In the genomic region with DNA sequence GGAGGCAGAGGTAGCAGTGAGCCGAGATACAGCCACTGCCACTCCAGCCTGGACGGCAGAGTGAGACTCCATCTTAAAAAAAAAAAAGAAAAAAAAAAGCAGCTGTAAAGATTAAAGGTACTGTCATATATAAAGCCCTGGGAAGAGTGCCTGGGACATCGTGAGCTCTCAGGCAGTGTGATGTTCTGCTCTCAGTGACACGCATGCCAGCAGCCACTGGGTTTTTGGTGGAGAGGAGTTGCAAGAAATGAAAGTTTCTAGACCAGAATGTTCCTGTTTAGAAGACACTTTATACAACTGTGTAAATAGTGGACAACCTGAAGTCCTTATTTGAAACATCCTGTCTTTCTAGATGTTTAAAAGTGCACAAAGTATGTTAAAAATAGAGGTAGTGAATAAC, we compare ENCODE assay signal across 18 cellular contexts.
DNase-seq lines count a peak whose midpoint lies in the region; ATAC-seq and TF ChIP-seq lines count a peak whose summit lies in the region.
"Had no signal": no experiment of that assay in that cellular context is flagged by ENCODE, and none has a peak within 500 bp of the region (broad histone marks: within the 10 kb centered on the region; RNA-seq: fewer than 3 reads in every experiment).

No MANE protein-coding gene starts in this region.

- H4K20me1 ChIP-seq in hepatocyte (ENCODE audit: insufficient read depth, poor library complexity, severe bottlenecking), result no peaks in the 10 kb centered on the region
- H4K20me1 ChIP-seq: BLaER1 treated with 17β-estradiol and CSF1 and Interleukin-3, amounts not matched to agents 10 nM and 100 nM had no signal

- TF ChIP-seq POLR2A in esophagus muscularis mucosa (IDR thresholded peaks at IDR 0.05; ENCODE audit: low read depth) (no peak), stomach (IDR thresholded peaks at IDR 0.05) (no peak)

- H3K9me3 ChIP-seq in esophagus muscularis mucosa, result no peaks in the 10 kb centered on the region
- no peaks in the 10 kb centered on the region for H3K9me3 ChIP-seq in hepatocyte (ENCODE audit: low read depth)
- no peaks in the 10 kb centered on the region for H3K9me3 ChIP-seq in stomach
- no peaks in the 10 kb centered on the region for H3K9me3 ChIP-seq in left lung

- H3K27me3 ChIP-seq in esophagus muscularis mucosa, result no peaks in the 10 kb centered on the region
- H3K27me3 ChIP-seq in hepatocyte, result no peaks in the 10 kb centered on the region
- H3K27me3 ChIP-seq in stomach, result peaks cover 0 to 15% (median 4%) of the 10 kb centered on the region in 3 donors
- H3K27me3 ChIP-seq in left lung, result no peaks in the 10 kb centered on the region
- H3K27me3 ChIP-seq: BLaER1 treated with 17β-estradiol and CSF1 and Interleukin-3, amounts not matched to agents 10 nM and 100 nM had no signal

- no peak for ATAC-seq in sciatic nerve
- no peak for ATAC-seq in left lung
- ATAC-seq: A549; CD8-positive, alpha-beta T cell had no signal

- H3K4me2 ChIP-seq in hepatocyte, result no peak overlapping the region
- H3K4me2 ChIP-seq: A549; BLaER1 treated with 17β-estradiol and CSF1 and Interleukin-3, amounts not matched to agents 10 nM and 100 nM had no signal

- no peak overlapping the region for H2AFZ ChIP-seq in hepatocyte

- no peak for TF ChIP-seq EP300 in esophagus muscularis mucosa (IDR thresholded peaks at IDR 0.05)
- no peak for TF ChIP-seq EP300 in stomach (IDR thresholded peaks at IDR 0.05)

- H3K9me2 ChIP-seq in hepatocyte (replicated peaks; ENCODE audit: insufficient read depth), result no peaks in the 10 kb centered on the region

- H3K79me2 ChIP-seq in hepatocyte, result no peaks in the 10 kb centered on the region

- H3K27ac ChIP-seq in esophagus muscularis mucosa (replicated peaks in 1 of 4), result peak overlapping the region; percentile 8 to 66 (median 36)
- peak overlapping the region; percentile 4 for H3K27ac ChIP-seq in hepatocyte
- peak overlapping the region in 3 of 5 donors; percentile 4 to 37 (median 10) for H3K27ac ChIP-seq in stomach
- H3K27ac ChIP-seq in left lung, result no peak overlapping the region
- H3K27ac ChIP-seq: 22Rv1; A549; BLaER1 treated with 17β-estradiol and CSF1 and Interleukin-3, amounts not matched to agents 10 nM and 100 nM; C4-2B had no signal

- H3K4me1 ChIP-seq in esophagus muscularis mucosa, result peaks cover 0 to 14% (median 7%) of the 10 kb centered on the region in 4 donors
- peaks cover 4% of the 10 kb centered on the region for H3K4me1 ChIP-seq in hepatocyte (ENCODE audit: insufficient read depth)
- H3K4me1 ChIP-seq in stomach, result no peaks in the 10 kb centered on the region
- no peaks in the 10 kb centered on the region for H3K4me1 ChIP-seq in left lung
- H3K4me1 ChIP-seq: A549, Caco-2 had no signal

- H3K4me3 ChIP-seq in esophagus muscularis mucosa, result no peak overlapping the region
- no peak overlapping the region for H3K4me3 ChIP-seq in hepatocyte
- H3K4me3 ChIP-seq in stomach, result no peak overlapping the region
- H3K4me3 ChIP-seq in left lung, result no peak overlapping the region
- H3K4me3 ChIP-seq: A549; BLaER1 treated with 17β-estradiol and CSF1 and Interleukin-3, amounts not matched to agents 10 nM and 100 nM had no signal

- WGBS in esophagus muscularis mucosa, result 74% methylated on average over 4 of the region's 4 CpGs
- 79% methylated on average over 4 of the region's 4 CpGs for WGBS in hepatocyte (ENCODE audit: low lambda C conversion rate, missing lambda C conversion rate)
- WGBS in stomach, 5 donors, result 69 to 80% (median 71%) methylated on average over 4 of the region's 4 CpGs

- no peak for DNase-seq in esophagus muscularis mucosa (ENCODE audit: extremely low spot score)
- DNase-seq in hepatocyte (ENCODE audit: low spot score), result no peak
- peak; percentile 3 for DNase-seq in sciatic nerve (ENCODE audit: low spot score)
- no peak for DNase-seq in stomach
- no peak for DNase-seq in SIG-M5 treated with dmso at 0.1 percent for 504 hours (lab: John Stamatoyannopoulos, UW; ENCODE audit: unreplicated experiment)
- DNase-seq in left lung, result no peak
- DNase-seq in activated CD4-positive, alpha-beta T cell treated with anti-CD3 and anti-CD28 coated beads for 48 hours, result no peak
- DNase-seq: AML-193; Caco-2; Calu3; CD4-positive, alpha-beta T cell; CD8-positive, alpha-beta T cell; DMS79 treated with DMSO at 0.1 percent for 48 hours; GF-D8 had no signal

- intact Hi-C loops in esophagus muscularis mucosa (cut with DNase I), result no loop called here
- intact Hi-C loops in sciatic nerve (cut with DNase I), result no loop called here
- intact Hi-C loops in stomach (cut with DNase I; ENCODE audit: low total_unique reads), result no loop called here
- intact Hi-C loops in left lung (cut with DNase I), result no loop called here

- H3K36me3 ChIP-seq in esophagus muscularis mucosa (no peaks in the 10 kb centered on the region), hepatocyte (replicated peaks; ENCODE audit: insufficient read depth, low read depth) (no peaks in the 10 kb centered on the region), stomach (no peaks in the 10 kb centered on the region), left lung (no peaks in the 10 kb centered on the region)
- H3K36me3 ChIP-seq: BLaER1 treated with 17β-estradiol and CSF1 and Interleukin-3, amounts not matched to agents 10 nM and 100 nM had no signal

- no peak for TF ChIP-seq CTCF in esophagus muscularis mucosa (IDR thresholded peaks at IDR 0.05)
- TF ChIP-seq CTCF in hepatocyte (IDR thresholded peaks at IDR 0.05; ENCODE audit: poor library complexity), result no peak
- no peak for TF ChIP-seq CTCF in stomach (IDR thresholded peaks at IDR 0.05)
- TF ChIP-seq CTCF in left lung (IDR thresholded peaks at IDR 0.05), result no peak

Comparison
In these comparisons a context has a peak if more than half of its experiments do, and no peak if none do; other contexts are left out.
1. H3K27ac ChIP-seq: peak in esophagus muscularis mucosa (4 of 4), hepatocyte (single experiment) and stomach (3 of 5); none in left lung (0 of 2).